Comparison of ENCODE assay signal across 26 cellular contexts in the genomic region with DNA sequence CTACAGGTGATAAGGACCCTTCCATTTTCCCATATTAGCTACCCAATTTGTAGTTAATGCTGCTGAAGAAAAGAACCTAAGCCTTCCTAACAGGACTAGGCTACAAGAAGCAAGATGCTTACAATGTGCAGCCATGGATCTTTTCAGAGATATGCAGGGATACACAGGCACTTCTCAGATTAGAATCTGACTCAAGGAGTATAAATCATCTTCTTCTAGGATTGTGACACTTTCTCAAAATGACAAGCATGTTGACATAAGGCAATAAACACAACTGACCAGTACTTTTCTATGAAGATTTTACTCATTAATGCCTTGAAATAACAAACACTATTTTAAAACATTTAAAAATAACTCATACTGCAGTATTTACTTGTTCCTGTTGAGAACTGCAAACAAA.
"Had no signal": no experiment of that assay in that cellular context is flagged by ENCODE, and none has a peak within 500 bp of the region (broad histone marks: within the 10 kb centered on the region; RNA-seq: fewer than 3 reads in every experiment).

No MANE protein-coding gene starts in this region.

- H3K4me3 ChIP-seq: MG63, SJCRH30, SK-N-MC had no signal

- H3K27ac ChIP-seq: SK-N-MC had no signal

- ATAC-seq: activated CD4-positive, CD25-positive, alpha-beta regulatory T cell treated with anti-CD3 and anti-CD28 coated beads, Interleukin-2, amount 50 U/mL, for 24 hours; activated CD8-positive, alpha-beta memory T cell treated with anti-CD3 and anti-CD28 coated beads, Interleukin-2, amount 10 ng/mL, durations not matched to agents 7 days and 5 days; activated naive CD8-positive, alpha-beta T cell treated with anti-CD3 and anti-CD28 coated beads, Interleukin-2, amount 50 U/mL, for 24 hours; WTC11 had no signal

- H3K36me3 ChIP-seq: MG63, SJCRH30 had no signal

- H3K27me3 ChIP-seq: MG63, SJCRH30 had no signal

- H3K9me3 ChIP-seq: MG63, SJCRH30 had no signal

- DNase-seq: activated CD4-positive, alpha-beta memory T cell treated with anti-CD3 and anti-CD28 coated beads, Interleukin-2, amount 10 ng/mL, durations not matched to agents 7 days and 5 days; activated CD4-positive, alpha-beta T cell treated with anti-CD3 and anti-CD28 coated beads for 4 hours; activated CD8-positive, alpha-beta memory T cell treated with anti-CD3 and anti-CD28 coated beads for 24 hours; activated CD8-positive, alpha-beta memory T cell treated with anti-CD3 and anti-CD28 coated beads, Interleukin-2, amount 10 ng/mL, durations not matched to agents 7 days and 5 days; activated CD8-positive, alpha-beta memory T cell treated with anti-CD3 and anti-CD28 coated beads, Interleukin-2, amount 50 U/mL, for 48 hours; activated effector memory CD4-positive, alpha-beta T cell treated with Interleukin-2 at 50 U/mL for 16 hours; activated naive CD4-positive, alpha-beta T cell treated with anti-CD3 and anti-CD28 coated beads, Interleukin-2, amount 10 ng/mL, durations not matched to agents 7 days and 5 days; activated naive CD8-positive, alpha-beta T cell treated with anti-CD3 and anti-CD28 coated beads, Interleukin-2, amount 50 U/mL, for 24 hours; activated T-cell treated with anti-CD3 and anti-CD28 coated beads, Interleukin-2, amount 50 U/mL, for 48 hours; anterior cingulate cortex; caudate nucleus; cerebellar nuclear complex; Karpas-422; KBM-7; MG63; NCI-H1092; NCI-H1436 treated with DMSO at 0.1 percent for 48 hours; NCI-H1694 treated with DMSO at 0.1 percent for 48 hours; NCI-H2029; NCI-H345; NCI-H524 treated with DMSO at 0.1 percent for 48 hours; SHP77; SJCRH30 had no signal
